Comparison of ENCODE assay signal across 1 cellular context in genomic region chr12:48853228-48853688, GRCh38.
A peak's percentile ranks its signal among the peaks of the same experiment; 100 is the strongest.
TF ChIP-seq lines count a peak whose summit lies in the region.

No MANE protein-coding gene starts in this region.

TF ChIP-seq in H1, 55 proteins besides CTCF, POLR2A, EP300 and RAD21:
- TF ChIP-seq ATF3 (IDR thresholded peaks at IDR 0.05; ENCODE audit: insufficient read depth, low read depth, low read length) (no peak), YY1 (IDR thresholded peaks at IDR 0.05; ENCODE audit: low read depth, low read length) (0 out of 2 replicates have a peak, but pooled peaks have one; percentile 35), CHD7 (IDR thresholded peaks at IDR 0.05; ENCODE audit: insufficient replicate concordance, low read length) (peak; percentile 32), TAF1 (IDR thresholded peaks at IDR 0.05; ENCODE audit: low read depth, low read length) (no peak), SIRT6 (IDR thresholded peaks at IDR 0.05; ENCODE audit: low read length) (no peak), FOSL1 (IDR thresholded peaks at IDR 0.05; ENCODE audit: insufficient read depth, low read depth, low read length) (no peak), ZNF274 (IDR thresholded peaks at IDR 0.05; ENCODE audit: borderline replicate concordance, extremely low read depth, low read length) (no peak), GABPA (IDR thresholded peaks at IDR 0.05; ENCODE audit: borderline replicate concordance, insufficient read depth, low read length) (no peak), CHD1 (IDR thresholded peaks at IDR 0.05; ENCODE audit: low read depth, low read length) (no peak), BACH1 (IDR thresholded peaks at IDR 0.05; ENCODE audit: low read length) (no peak)
